ENCODE assay signal across 8 cellular contexts in genomic region chr13:48094404-48094780, GRCh38. TPM values are rescaled to one million over a fixed set of nuclear protein-coding genes. Genes with fewer than 3 reads are reported as not detected.
DNase-seq lines count a peak whose midpoint lies in the region; ATAC-seq and TF ChIP-seq lines count a peak whose summit lies in the region.

No MANE protein-coding gene starts in this region.

- TF ChIP-seq CTCF in OCI-LY3 (IDR thresholded peaks at IDR 0.05; ENCODE audit: low read depth, low read length), result no peak

- H2BK15ac ChIP-seq in mesendoderm (replicated peaks; ENCODE audit: low read depth), result no peak overlapping the region

- peaks cover 9% of the 10 kb centered on the region for H3K79me1 ChIP-seq in mesendoderm (ENCODE audit: low read length)

- H4K8ac ChIP-seq in mesendoderm (ENCODE audit: low read depth, low read length), result peak overlapping the region; percentile 78

- peaks cover 24% of the 10 kb centered on the region for H3K27me3 Mint-ChIP-seq in CD4-positive, CD25-positive, alpha-beta regulatory T cell

- peak overlapping the region; percentile 82 for H3K9ac ChIP-seq in OCI-LY3 (ENCODE audit: low read length)
- H3K9ac ChIP-seq in mesendoderm (ENCODE audit: low read length), result peak overlapping the region; percentile 88

- peaks cover 0 to 2% (median 0%) of the 10 kb centered on the region in 7 donors for H3K9me3 Mint-ChIP-seq in CD4-positive, CD25-positive, alpha-beta regulatory T cell

- peak overlapping the region; percentile 93 to 98 (median 97) for H3K4me3 Mint-ChIP-seq in CD4-positive, CD25-positive, alpha-beta regulatory T cell

- peaks cover 6% of the 10 kb centered on the region for H3K27me3 ChIP-seq in CD4-positive, CD25-positive, alpha-beta regulatory T cell (ENCODE audit: control insufficient read depth, insufficient read depth, low read length)
- H3K27me3 ChIP-seq in OCI-LY3 (ENCODE audit: low read depth, low read length) (0 out of 2 replicates have a peak, but pooled peaks cover 5% of the 10 kb centered on the region), mesendoderm (ENCODE audit: insufficient read depth, low read length, poor library complexity) (no peaks in the 10 kb centered on the region), aorta (ENCODE audit: control insufficient read depth in 1 of 2, insufficient read depth in 2 of 2, low read length in 1 of 2) (no peaks in the 10 kb centered on the region)

- no peak overlapping the region for H2BK120ac ChIP-seq in mesendoderm (ENCODE audit: low read depth, low read length)

- intact Hi-C loops in aorta (cut with DNase I) (loop anchor here (2.0 to 10.0 kb wide), 4 partner anchors 58 to 488 kb away; partner anchors contain the start of genes NUDT15 (in 2 of the 2), ITM2B (in 1 of the 2) and RB1 (in 1 of the 2)), posterior vena cava (cut with DNase I) (no loop called here)

- peak overlapping the region; percentile 39 for H3K18ac ChIP-seq in mesendoderm (ENCODE audit: low read length)

- H3K36me3 ChIP-seq in CD4-positive, CD25-positive, alpha-beta regulatory T cell (ENCODE audit: control insufficient read depth, insufficient read depth, low read length), result no peaks in the 10 kb centered on the region
- H3K36me3 ChIP-seq in OCI-LY3 (replicated peaks; ENCODE audit: low read depth, low read length), result peaks cover 2% of the 10 kb centered on the region
- no peaks in the 10 kb centered on the region for H3K36me3 ChIP-seq in mesendoderm (ENCODE audit: control insufficient read depth, insufficient read depth, low read length)
- no peaks in the 10 kb centered on the region for H3K36me3 ChIP-seq in aorta (ENCODE audit: control insufficient read depth in 1 of 2, insufficient read depth in 2 of 2, low read length in 1 of 2)

- no peak overlapping the region for H2AFZ ChIP-seq in OCI-LY3 (ENCODE audit: low read depth, low read length)

- peak overlapping the region; percentile 83 for H3K4ac ChIP-seq in mesendoderm (ENCODE audit: low read depth, low read length)

- H3K36me3 Mint-ChIP-seq in CD4-positive, CD25-positive, alpha-beta regulatory T cell, result peaks cover 4% of the 10 kb centered on the region

- no peak overlapping the region for H2AK5ac ChIP-seq in mesendoderm (ENCODE audit: low read length)

- H3K4me1 ChIP-seq in CD4-positive, CD25-positive, alpha-beta regulatory T cell (ENCODE audit: control insufficient read depth, insufficient read depth, low read length, poor library complexity, severe bottlenecking), result peaks cover 26% of the 10 kb centered on the region
- H3K4me1 ChIP-seq in OCI-LY3 (ENCODE audit: low read length) (peaks cover 16% of the 10 kb centered on the region), mesendoderm (ENCODE audit: control insufficient read depth, low read depth, low read length) (peaks cover 1% of the 10 kb centered on the region), aorta (ENCODE audit: control insufficient read depth in 1 of 2, insufficient read depth in 2 of 2, low read length in 2 of 2) (peaks cover 0 to 2% of the 10 kb centered on the region in 2 donors)

- peaks cover 36% of the 10 kb centered on the region for H4K20me1 ChIP-seq in OCI-LY3 (ENCODE audit: insufficient read depth, low read length)

- no peak overlapping the region for H3K23ac ChIP-seq in mesendoderm (ENCODE audit: low read length)

- no peaks in the 10 kb centered on the region for H3K9me3 ChIP-seq in CD4-positive, CD25-positive, alpha-beta regulatory T cell (ENCODE audit: control insufficient read depth in 2 of 2, low read length in 2 of 2)
- no peaks in the 10 kb centered on the region for H3K9me3 ChIP-seq in OCI-LY3 (ENCODE audit: insufficient read depth, low read length)
- H3K9me3 ChIP-seq in aorta (ENCODE audit: control insufficient read depth, low read length), result no peaks in the 10 kb centered on the region

- H3K4me3 ChIP-seq in CD4-positive, CD25-positive, alpha-beta regulatory T cell (ENCODE audit: low read depth, low read length), result peak overlapping the region; percentile 89
- H3K4me3 ChIP-seq in OCI-LY3 (ENCODE audit: low read length), result peak overlapping the region; percentile 86
- H3K4me3 ChIP-seq in mesendoderm (ENCODE audit: low read length), result peak overlapping the region; percentile 97
- H3K4me3 ChIP-seq in aorta (ENCODE audit: low read length in 2 of 2), result peak overlapping the region; percentile 75 to 95

- no peak overlapping the region for H2BK5ac ChIP-seq in mesendoderm (ENCODE audit: low read length)

- H4K5ac ChIP-seq in mesendoderm (ENCODE audit: low read length), result no peak overlapping the region

- peak overlapping the region; percentile 85 for H3K27ac ChIP-seq in CD4-positive, CD25-positive, alpha-beta regulatory T cell (ENCODE audit: insufficient read depth, low read length, poor library complexity, severe bottlenecking)
- peak overlapping the region; percentile 12; the same call in 1 of the 2 replicates for H3K27ac ChIP-seq in OCI-LY3 (ENCODE audit: low read length)
- H3K27ac ChIP-seq in mesendoderm (ENCODE audit: low read depth, low read length), result no peak overlapping the region
- peak overlapping the region; percentile 30 to 38 for H3K27ac ChIP-seq in aorta (ENCODE audit: low read depth in 1 of 2, low read length in 2 of 2)

- peak overlapping the region; percentile 97 to 99 (median 97) for H3K27ac Mint-ChIP-seq in CD4-positive, CD25-positive, alpha-beta regulatory T cell

- DNase-seq in CD4-positive, CD25-positive, alpha-beta regulatory T cell, result peak in 2 of 3 donors; percentile 2 to 21
- peak; percentile 36 for DNase-seq in dermis blood vessel endothelial cell
- peak; percentile 22 for DNase-seq in mesendoderm
- no peak for DNase-seq in aorta
- DNase-seq in 8988T, result no peak
- no peak for DNase-seq in posterior vena cava (ENCODE audit: low spot score)

- H3K4me2 ChIP-seq in OCI-LY3 (ENCODE audit: low read length) (peak overlapping the region; percentile 78), mesendoderm (ENCODE audit: low read length) (peak overlapping the region; percentile 97)

- H3K79me2 ChIP-seq in OCI-LY3 (ENCODE audit: low read length) (peaks cover 55% of the 10 kb centered on the region), mesendoderm (ENCODE audit: control insufficient read depth, insufficient read depth, low read length) (peaks cover 43% of the 10 kb centered on the region)

- peaks cover 27 to 55% (median 49%) of the 10 kb centered on the region in 4 donors for H3K4me1 Mint-ChIP-seq in CD4-positive, CD25-positive, alpha-beta regulatory T cell

- peak overlapping the region; percentile 94 for H3K56ac ChIP-seq in mesendoderm (ENCODE audit: low read length)

- no CpG with 5 or more reads among the region's 14 CpGs for WGBS in mesendoderm (ENCODE audit: extremely low coverage, insufficient coverage, low lambda C conversion rate)
- WGBS in aorta, 2 donors, result 0 to 1% methylated on average over 14 of the region's 14 CpGs

- no peak for ATAC-seq in CD4-positive, CD25-positive, alpha-beta regulatory T cell (ENCODE audit: low read depth in 2 of 2)
- ATAC-seq in GM21619 (IDR thresholded peaks at IDR 0.05; ENCODE audit: unreplicated experiment) (peak; percentile 15), aorta (ENCODE audit: low FRiP score) (peak; percentile 3)

RNA-seq across cellular contexts. Expression of gene MED4, which starts 0.5 kb away (rescaled TPM):
- 69.1 TPM for total RNA-seq in CD4-positive, CD25-positive, alpha-beta regulatory T cell
- 100 to 1,000 TPM in 1 of 4 donors, 10 to 100 TPM in 3; 83.6 to 129 (median 97.8) TPM for polyA plus RNA-seq in CD4-positive, CD25-positive, alpha-beta regulatory T cell
- total RNA-seq in dermis blood vessel endothelial cell (28.2 and 43.8 TPM in 2 replicates), aorta (10 to 100 TPM; 46.1 to 46.9 TPM), posterior vena cava (10 to 100 TPM; 38.6 to 41.6 TPM)
- polyA plus RNA-seq in mesendoderm (2013, experiment 1 of 2), result 51.8 TPM
- 50.1 TPM for polyA plus RNA-seq in mesendoderm (2013, experiment 2 of 2)
- polyA plus RNA-seq in aorta, result 10 to 100 TPM; 55.2 to 55.3 TPM

RNA-seq across cellular contexts. Expression of gene NUDT15, which starts 56.9 kb away (rescaled TPM):
- 12.2 TPM for total RNA-seq in CD4-positive, CD25-positive, alpha-beta regulatory T cell
- polyA plus RNA-seq in CD4-positive, CD25-positive, alpha-beta regulatory T cell, result 10 to 100 TPM in 1 of 4 donors, 1 to 10 TPM in 3; 7.7 to 10.4 (median 8.5) TPM
- total RNA-seq in dermis blood vessel endothelial cell (18.2 and 35.1 TPM in 2 replicates), aorta (1 to 10 TPM; 5.7 to 6.6 TPM), posterior vena cava (10 to 100 TPM in 1 of 2 donors, 1 to 10 TPM in 1; 8.5 to 10.3 TPM)
- 170 TPM for polyA plus RNA-seq in mesendoderm (2013, experiment 1 of 2)
- polyA plus RNA-seq in mesendoderm (2013, experiment 2 of 2), result 174 TPM
- polyA plus RNA-seq in aorta, result 10 to 100 TPM in 1 of 2 donors, 1 to 10 TPM in 1; 9.7 to 13.4 TPM

Comparison
In these comparisons a context has a peak if more than half of its experiments do, and no peak if none do; other contexts are left out.
1. ATAC-seq: peak in GM21619 (single experiment) and aorta (single experiment); none in CD4-positive, CD25-positive, alpha-beta regulatory T cell (0 of 2).
2. DNase-seq: peak in CD4-positive, CD25-positive, alpha-beta regulatory T cell (2 of 3), dermis blood vessel endothelial cell (single experiment) and mesendoderm (single experiment); none in aorta (0 of 2), 8988T (single experiment) and posterior vena cava (single experiment).
3. intact Hi-C loops: an anchor here in aorta (2.0 to 10.0 kb wide); none called in posterior vena cava.
4. Peak in every context shown above with its lines, with median percentiles within 50 percentile points of each other: H3K4me3 ChIP-seq.